Comparison of ENCODE assay signal across 13 cellular contexts in the genomic region with DNA sequence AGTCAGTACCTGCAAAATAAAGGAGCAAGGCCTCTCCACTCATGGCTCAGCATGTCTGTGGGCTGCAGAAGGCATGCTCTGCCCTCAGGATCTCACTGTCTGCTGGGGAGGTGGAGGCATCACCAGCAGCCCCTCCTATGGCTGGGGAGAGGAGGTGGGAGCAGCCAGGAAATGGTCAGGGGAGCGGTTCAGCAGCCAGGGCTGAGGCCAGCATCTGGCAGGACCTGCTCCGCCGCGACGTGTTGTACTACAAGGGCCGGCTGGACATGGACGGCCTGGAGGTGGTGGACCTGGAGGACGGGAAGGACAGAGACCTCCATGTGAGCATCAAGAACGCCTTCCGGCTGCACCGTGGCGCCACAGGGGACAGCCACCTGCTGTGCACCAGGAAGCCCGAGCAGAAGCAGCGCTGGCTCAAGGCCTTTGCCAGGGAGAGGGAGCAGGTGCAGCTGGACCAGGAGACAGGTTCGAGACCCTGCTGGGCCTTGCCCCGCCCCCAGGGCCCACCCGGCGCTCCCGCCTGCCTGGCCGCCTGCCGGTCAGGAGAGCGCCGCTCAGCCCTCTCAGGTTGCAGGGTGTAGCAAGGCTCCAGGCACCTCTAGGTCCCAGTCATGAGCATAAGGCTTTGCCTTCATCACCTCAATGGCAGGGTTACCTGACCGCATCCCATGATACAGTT.
"Had no signal": no experiment of that assay in that cellular context is flagged by ENCODE, and none has a peak within 500 bp of the region (broad histone marks: within the 10 kb centered on the region; RNA-seq: fewer than 3 reads in every experiment).

No MANE protein-coding gene starts in this region.

- H3K4me3 Mint-ChIP-seq: activated T-cell treated with anti-CD3 and anti-CD28 coated beads, Interleukin-2, amount 50 U/mL, for 72 hours; mesothelial cell of epicardium had no signal

- H3K4me3 ChIP-seq: cardiac muscle cell, hepatocyte, tibial nerve had no signal

- H3K27ac Mint-ChIP-seq: activated T-cell treated with anti-CD3 and anti-CD28 coated beads, Interleukin-2, amount 50 U/mL, for 72 hours; mesothelial cell of epicardium; progenitor cell of endocrine pancreas had no signal

- H3K27me3 ChIP-seq: cardiac muscle cell, hepatocyte, tibial nerve had no signal

- H3K9me3 ChIP-seq: tibial nerve had no signal

- H3K4me1 Mint-ChIP-seq: mesothelial cell of epicardium had no signal

- H3K9me3 Mint-ChIP-seq: activated T-cell treated with anti-CD3 and anti-CD28 coated beads, Interleukin-2, amount 50 U/mL, for 72 hours; mesothelial cell of epicardium had no signal

- DNase-seq: activated CD4-positive, alpha-beta T cell treated with anti-CD3 and anti-CD28 coated beads, Interleukin-2, amount 50 U/mL, for 48 hours; activated CD4-positive, CD25-positive, alpha-beta regulatory T cell treated with anti-CD3 and anti-CD28 coated beads, Interleukin-2, amount 50 U/mL, for 72 hours; activated naive CD4-positive, alpha-beta T cell; activated T-cell treated with anti-CD3 and anti-CD28 coated beads, Interleukin-2, amount 50 U/mL, for 72 hours; kidney glomerular epithelial cell; stimulated activated CD4-positive, alpha-beta T cell treated with anti-CD3 and anti-CD28 coated beads, Interleukin-12 subunit alpha, Interleukin-12 subunit beta, amount 100 ng/mL, for 4 hours; T-helper 9 cell had no signal

- H3K27ac ChIP-seq: cardiac muscle cell, hepatocyte, tibial nerve had no signal

- ATAC-seq: activated T-cell treated with anti-CD3 and anti-CD28 coated beads, Interleukin-2, amount 50 U/mL, for 72 hours; sciatic nerve had no signal

- H3K27me3 Mint-ChIP-seq: progenitor cell of endocrine pancreas had no signal
